In the genomic region with DNA sequence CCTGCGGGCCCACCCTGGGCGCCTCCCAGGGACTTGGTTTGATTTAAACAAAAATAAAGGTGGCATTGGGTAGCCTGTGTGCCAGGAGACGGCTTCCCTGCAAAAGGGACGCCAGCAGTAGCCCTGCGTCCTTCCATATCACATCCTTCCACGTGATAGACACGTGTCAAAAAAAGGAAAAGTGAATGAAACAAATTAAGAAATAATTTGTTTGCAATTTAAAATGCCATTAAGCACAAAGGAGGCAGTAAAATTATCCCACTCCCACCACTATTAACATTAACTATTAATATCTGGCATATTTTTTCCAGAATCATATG, we compare ENCODE assay signal across 8 cellular contexts. TPM values are rescaled to one million over a fixed set of nuclear protein-coding genes. Genes with fewer than 3 reads are reported as not detected.
DNase-seq lines count a peak whose midpoint lies in the region; ATAC-seq and TF ChIP-seq lines count a peak whose summit lies in the region.

No MANE protein-coding gene starts in this region.

- H3K9me3 ChIP-seq in T-helper 17 cell (ENCODE audit: control insufficient read depth, low read length, poor library complexity, severe bottlenecking), result no peaks in the 10 kb centered on the region

- DNase-seq in GF-D8 (lab: John Stamatoyannopoulos, UW) (peak; percentile 58), T-helper 17 cell (no peak), fibroblast of pulmonary artery (ENCODE audit: low read depth) (no peak), retinal pigment epithelial cell (ENCODE audit: low read depth) (no peak), NCI-H2171 (lab: John Stamatoyannopoulos, UW) (no peak)
- no peak for DNase-seq in activated CD8-positive, alpha-beta memory T cell treated with anti-CD3 and anti-CD28 coated beads, Interleukin-2, amount 50 U/mL, for 4 hours

- H3K4me1 Mint-ChIP-seq in T-helper 17 cell, result peaks cover 18% of the 10 kb centered on the region

- no peaks in the 10 kb centered on the region for H3K27me3 Mint-ChIP-seq in T-helper 17 cell

- TF ChIP-seq CTCF in fibroblast of pulmonary artery (IDR thresholded peaks at IDR 0.05; ENCODE audit: low read length, missing control alignments) (no peak), retinal pigment epithelial cell (conservative IDR thresholded peaks at IDR 0.05; ENCODE audit: low read depth, low read length) (no peak)

- peak overlapping the region; percentile 87 for H3K27ac Mint-ChIP-seq in T-helper 17 cell

- no peaks in the 10 kb centered on the region for H3K36me3 Mint-ChIP-seq in T-helper 17 cell (ENCODE audit: low read depth)

- H3K4me3 Mint-ChIP-seq in T-helper 17 cell, result peak overlapping the region; percentile 87

- peak overlapping the region; percentile 36 for H3K4me3 ChIP-seq in fibroblast of pulmonary artery (replicated peaks; ENCODE audit: low read depth, low read length)
- H3K4me3 ChIP-seq in retinal pigment epithelial cell (ENCODE audit: low read length), result peak overlapping the region; percentile 32

- ATAC-seq in T-helper 17 cell (no peak), GM18858 (IDR thresholded peaks at IDR 0.05; ENCODE audit: unreplicated experiment) (no peak), HG03521 (IDR thresholded peaks at IDR 0.05; ENCODE audit: unreplicated experiment) (no peak)

RNA-seq across cellular contexts. Expression of a gene that starts 7.6 kb away (rescaled TPM):
- total RNA-seq in T-helper 17 cell, result not detected

RNA-seq across cellular contexts. Expression of a gene that starts 42.1 kb away (rescaled TPM):
- total RNA-seq in T-helper 17 cell, result 10 to 100 TPM; 20.3 to 28.7 TPM
